ENCODE assay signal across 10 cellular contexts in genomic region chr1:109485001-109485400, GRCh38. TPM values are rescaled to one million over a fixed set of nuclear protein-coding genes. Genes with fewer than 3 reads are reported as not detected.
DNase-seq lines count a peak whose midpoint lies in the region; ATAC-seq, FAIRE-seq and TF ChIP-seq lines count a peak whose summit lies in the region.
"Had no signal": no experiment of that assay in that cellular context is flagged by ENCODE, and none has a peak within 500 bp of the region (broad histone marks: within the 10 kb centered on the region; RNA-seq: fewer than 3 reads in every experiment).

No MANE protein-coding gene starts in this region.

- TF ChIP-seq RAD21 in A549 (conservative IDR thresholded peaks at IDR 0.05 in 1 of 2, IDR thresholded peaks at IDR 0.05 in 1 of 2): no peak

- H3K36me3 Mint-ChIP-seq in WTC11: peaks cover 3% of the 10 kb centered on the region; the same call in 1 of the 2 replicates

- TF ChIP-seq POLR2A in A549 (IDR thresholded peaks at IDR 0.05; ENCODE audit: low read length): no peak

- H3K27ac Mint-ChIP-seq in WTC11: peak overlapping the region; percentile 89

- no peak for TF ChIP-seq EP300 in A549 (IDR thresholded peaks at IDR 0.05)

- peaks cover 6% of the 10 kb centered on the region; the same call in 2 of the 3 replicates for H3K4me1 ChIP-seq in A549

- WGBS in A549 (ENCODE audit: missing lambda C conversion rate): 23% methylated on average over 3 of the region's 3 CpGs

- H3K9me3 ChIP-seq in A549: no peaks in the 10 kb centered on the region

- peak overlapping the region; percentile 85 for H3K4me3 Mint-ChIP-seq in WTC11

- no peaks in the 10 kb centered on the region; the same call in none of the 2 replicates for H3K27me3 Mint-ChIP-seq in WTC11 (ENCODE audit: low read depth)

- CTCF ChIA-PET in A549 (lab: Yijun Ruan, JAX) (interaction anchor here (0.8 to 23.6 kb wide), 7 partner anchors 9 to 47 kb away, joined by 3 to 749 read pairs (median 4); partner anchors contain the start of genes CYB561D1 and GPR61), WTC11 (lab: Charles Lee) (interaction anchor here (0.7 to 3.7 kb wide), 5 partner anchors 9 to 156 kb away, joined by 3 to 35 read pairs (median 3); partner anchors contain the start of gene CYB561D1)

- peak overlapping the region in 1 of 2 experiments; percentile 99; a peak in 2 of 6 replicates for H3K27ac ChIP-seq in A549

- POLR2A ChIA-PET in A549 (lab: Yijun Ruan, JAX) (no interaction called here), WTC11 (lab: Charles Lee) (interaction anchor here (0.6 to 1.7 kb wide), 3 partner anchors 7 to 87 kb away, joined by 3 to 15 read pairs (median 7); partner anchors contain the start of genes PSMA5 and SORT1)

- H3K4me1 Mint-ChIP-seq in WTC11: peaks cover 30% of the 10 kb centered on the region

- TF ChIP-seq CTCF in A549 (IDR thresholded peaks at IDR 0.05) (no peak), GM12864 (IDR thresholded peaks at IDR 0.05; ENCODE audit: low read depth, low read length, missing control alignments) (no peak), WTC11 (IDR thresholded peaks at IDR 0.05) (no peak)

- DNase-seq in A549 (ENCODE audit: low read depth in 1 of 2, low spot score in 1 of 2) (no peak), GM12864 (ENCODE audit: low read depth) (no peak), WTC11 (ENCODE audit: low spot score) (no peak), SIG-M5 treated with dmso at 0.1 percent for 504 hours (lab: John Stamatoyannopoulos, UW; ENCODE audit: unreplicated experiment) (no peak), LoVo (ENCODE audit: low spot score) (no peak), Kasumi-1 (lab: John Stamatoyannopoulos, UW) (no peak)

- no peak overlapping the region for H3K4me3 ChIP-seq in A549
- peak overlapping the region; percentile 72 for H3K4me3 ChIP-seq in GM12864 (ENCODE audit: low read depth, low read length)
- H3K4me3 ChIP-seq in iPS-11a (ENCODE audit: low read depth, low read length): peak overlapping the region; percentile 79

- no peak for ATAC-seq in A549
- no peak for ATAC-seq in WTC11
- no peak for ATAC-seq in GM19023 (IDR thresholded peaks at IDR 0.05; ENCODE audit: unreplicated experiment)

- no peak for FAIRE-seq in A549 (lab: Jason Lieb, UNC)
- FAIRE-seq: GM12891 had no signal

- no peaks in the 10 kb centered on the region for H3K9me3 Mint-ChIP-seq in WTC11

- H3K4me2 ChIP-seq in A549: peak overlapping the region; percentile 91

TF ChIP-seq in A549, 52 proteins besides CTCF, POLR2A, EP300 and RAD21 (continues in another document):
- no peak for TF ChIP-seq GATA3 (IDR thresholded peaks at IDR 0.05; ENCODE audit: borderline replicate concordance)
- no peak for TF ChIP-seq BCL3 (IDR thresholded peaks at IDR 0.05)
- no peak for TF ChIP-seq RNF2 (IDR thresholded peaks at IDR 0.05; ENCODE audit: borderline replicate concordance, low read depth)
- no peak for TF ChIP-seq MYC (IDR thresholded peaks at IDR 0.05; ENCODE audit: borderline replicate concordance, low read length)
- TF ChIP-seq FOSL2 (IDR thresholded peaks at IDR 0.05): no peak
- no peak for TF ChIP-seq FOSL2 (CRISPR knock-in tag; IDR thresholded peaks at IDR 0.05)
- TF ChIP-seq TP53 (CRISPR knock-in tag; IDR thresholded peaks at IDR 0.05): no peak
- TF ChIP-seq RCOR1 (IDR thresholded peaks at IDR 0.05; ENCODE audit: low read depth, low read length): no peak

TF ChIP-seq in WTC11, 78 proteins besides CTCF, POLR2A, EP300 and RAD21 (continues in another document):
- TF ChIP-seq TEAD4 (CRISPR knock-in tag; IDR thresholded peaks at IDR 0.05) (no peak), IRF1 (CRISPR knock-in tag; IDR thresholded peaks at IDR 0.05) (no peak), FOXK1 (CRISPR knock-in tag; IDR thresholded peaks at IDR 0.05) (no peak), ZNF138 (CRISPR knock-in tag; conservative IDR thresholded peaks at IDR 0.05) (no peak), ESRRA (CRISPR knock-in tag; IDR thresholded peaks at IDR 0.05; ENCODE audit: borderline replicate concordance) (no peak), ATF3 (CRISPR knock-in tag; conservative IDR thresholded peaks at IDR 0.05) (no peak), ZBTB43 (CRISPR knock-in tag; IDR thresholded peaks at IDR 0.05) (no peak), SMAD3 (CRISPR knock-in tag; IDR thresholded peaks at IDR 0.05; ENCODE audit: borderline replicate concordance) (no peak), JAZF1 (CRISPR knock-in tag; IDR thresholded peaks at IDR 0.05) (no peak)

RNA-seq across cellular contexts. Expression of gene ATXN7L2, which starts 1.3 kb away (rescaled TPM):
- polyA plus RNA-seq in A549 (2011; rRNA removed) (0.97 and 1.2 TPM in 2 replicates), A549 (2017; fragmentation: RNase III; extraction: RNeasy Plus Mini Kit Qiagen cat#74134 plus additional on column Dnase treatment) (2.0 to 2.2 TPM (median 2.1 TPM) in 3 replicates)
- 2.6 and 3.3 TPM in 2 replicates for polyA plus RNA-seq in A549 (2012; cell fraction: cytosol; rRNA removed)
- polyA plus RNA-seq in A549 (2012; cell fraction: nucleus; rRNA removed): 9.0 and 11.2 TPM in 2 replicates
- polyA minus RNA-seq in A549 (2011; rRNA and poly(A)+ RNA removed): 1.4 TPM in 2 replicates
- total RNA-seq in WTC11 (2021): 8.9 to 11.1 TPM (median 10.9 TPM) in 3 replicates

RNA-seq across cellular contexts. Expression of gene CYB561D1, which starts 8.9 kb away (rescaled TPM):
- polyA plus RNA-seq in A549 (2011; rRNA removed) (4.0 and 4.9 TPM in 2 replicates), A549 (2017; fragmentation: RNase III; extraction: RNeasy Plus Mini Kit Qiagen cat#74134 plus additional on column Dnase treatment) (4.4 to 5.2 TPM (median 4.9 TPM) in 3 replicates)
- polyA plus RNA-seq in A549 (2012; cell fraction: cytosol; rRNA removed): 3.2 and 4.4 TPM in 2 replicates
- 4.5 and 6.2 TPM in 2 replicates for polyA plus RNA-seq in A549 (2012; cell fraction: nucleus; rRNA removed)
- 6.9 and 7.4 TPM in 2 replicates for polyA minus RNA-seq in A549 (2011; rRNA and poly(A)+ RNA removed)
- 5.1 to 6.7 TPM (median 6.5 TPM) in 3 replicates for total RNA-seq in WTC11 (2021)

RNA-seq across cellular contexts. Expression of gene SYPL2, which starts 18.7 kb away (rescaled TPM):
- 0.04 and 0.08 TPM in 2 replicates for polyA plus RNA-seq in A549 (2011; rRNA removed)
- polyA plus RNA-seq in A549 (2012; cell fraction: cytosol; rRNA removed): 0.01 and 0.04 TPM in 2 replicates
- 0.06 and 0.07 TPM in 2 replicates for polyA plus RNA-seq in A549 (2012; cell fraction: nucleus; rRNA removed)
- 0.03 to 0.05 TPM (median 0.05 TPM) in 3 replicates for polyA plus RNA-seq in A549 (2017; fragmentation: RNase III; extraction: RNeasy Plus Mini Kit Qiagen cat#74134 plus additional on column Dnase treatment)
- 0.08 TPM in 1 of 2 replicates, not detected in the other for polyA minus RNA-seq in A549 (2011; rRNA and poly(A)+ RNA removed)
- 3.0 to 3.7 TPM (median 3.5 TPM) in 3 replicates for total RNA-seq in WTC11 (2021)

RNA-seq across cellular contexts. Expression of gene AMIGO1, which starts 24.5 kb away (rescaled TPM):
- polyA plus RNA-seq in A549 (2011; rRNA removed): 0.43 and 0.85 TPM in 2 replicates
- 0.32 and 0.56 TPM in 2 replicates for polyA plus RNA-seq in A549 (2012; cell fraction: cytosol; rRNA removed)
- polyA plus RNA-seq in A549 (2012; cell fraction: nucleus; rRNA removed): 0.36 and 0.37 TPM in 2 replicates
- polyA plus RNA-seq in A549 (2017; fragmentation: RNase III; extraction: RNeasy Plus Mini Kit Qiagen cat#74134 plus additional on column Dnase treatment): 1.1 to 1.3 TPM (median 1.2 TPM) in 3 replicates
- 0.49 and 1.1 TPM in 2 replicates for polyA minus RNA-seq in A549 (2011; rRNA and poly(A)+ RNA removed)
- total RNA-seq in WTC11 (2021): 2.4 to 3.0 TPM (median 3.0 TPM) in 3 replicates

RNA-seq across cellular contexts. Expression of gene GPR61, which starts 54.7 kb away (rescaled TPM):
- polyA plus RNA-seq in A549 (2011; rRNA removed) (0.14 TPM in 1 of 2 replicates, not detected in the other), A549 (2017; fragmentation: RNase III; extraction: RNeasy Plus Mini Kit Qiagen cat#74134 plus additional on column Dnase treatment) (not detected in 3 replicates)
- not detected in 2 replicates for polyA plus RNA-seq in A549 (2012; cell fraction: cytosol; rRNA removed)
- polyA plus RNA-seq in A549 (2012; cell fraction: nucleus; rRNA removed): not detected in 2 replicates
- polyA minus RNA-seq in A549 (2011; rRNA and poly(A)+ RNA removed): not detected in 2 replicates
- total RNA-seq in WTC11 (2021): 0.42 to 0.73 TPM (median 0.44 TPM) in 3 replicates
- total RNA-seq: aorta had no signal
- polyA plus RNA-seq: aorta had no signal
